8 cellular contexts compared by ENCODE assay signal in the genomic region with DNA sequence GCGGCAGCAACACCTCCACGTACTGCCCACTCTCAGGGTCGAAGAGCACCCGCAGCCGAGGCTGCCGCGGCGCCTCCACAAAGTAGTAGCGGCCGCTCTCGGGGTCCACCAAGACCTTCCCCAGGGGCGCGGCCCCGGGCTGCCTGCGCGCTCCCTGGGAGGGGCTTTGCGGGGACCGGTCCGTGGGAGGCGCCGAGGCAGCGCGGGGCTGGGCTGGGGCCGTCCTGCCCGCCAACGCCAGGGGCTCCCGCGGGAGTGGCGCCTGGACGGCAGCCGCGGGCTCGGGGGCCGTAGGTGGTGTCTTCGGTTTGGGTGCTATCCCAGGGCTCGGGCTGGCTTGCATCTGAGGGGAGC. TPM values are rescaled to one million over a fixed set of nuclear protein-coding genes. Genes with fewer than 3 reads are reported as not detected.
DNase-seq lines count a peak whose midpoint lies in the region; ATAC-seq and TF ChIP-seq lines count a peak whose summit lies in the region.

No MANE protein-coding gene starts in this region.

- H3K27ac ChIP-seq in HUES48 (ENCODE audit: low read depth, low read length) (no peak overlapping the region), colonic mucosa (peak overlapping the region; percentile 83), psoas muscle (peak overlapping the region; percentile 100)

- H3K4me3 ChIP-seq in HUES48 (ENCODE audit: low read depth, low read length) (peak overlapping the region; percentile 63), colonic mucosa (peak overlapping the region; percentile 53), psoas muscle (peak overlapping the region; percentile 93)

- 38 to 55% (median 40%) methylated on average over 15 to 36 of the region's 36 CpGs for WGBS in psoas muscle, 3 donors

- H3K9me3 ChIP-seq in HUES48 (ENCODE audit: control insufficient read depth, insufficient read depth, low read length) (no peaks in the 10 kb centered on the region), colonic mucosa (no peaks in the 10 kb centered on the region), psoas muscle (no peaks in the 10 kb centered on the region)

- H3K4me1 ChIP-seq in HUES48 (ENCODE audit: control insufficient read depth, insufficient read depth, low read length) (peaks cover 11% of the 10 kb centered on the region; the same call in 1 of the 2 replicates), colonic mucosa (peaks cover 19% of the 10 kb centered on the region), psoas muscle (peaks cover 61% of the 10 kb centered on the region)

- no peak for TF ChIP-seq CTCF in colonic mucosa (IDR thresholded peaks at IDR 0.05)
- no peak for TF ChIP-seq CTCF in psoas muscle (IDR thresholded peaks at IDR 0.05)

- ATAC-seq in GM18502 (IDR thresholded peaks at IDR 0.05; ENCODE audit: poor library complexity, unreplicated experiment) (peak; percentile 18), psoas muscle (no peak)

- intact Hi-C loops in colonic mucosa (cut with DNase I) (loop anchor here (5.0 to 10.0 kb wide), 2 partner anchors 50 to 98 kb away; a partner anchor contains a TSS), psoas muscle (cut with DNase I) (loop anchor here in 1 of 2 donors (5.0 kb wide), 1 partner anchor 50 kb away; a partner anchor contains a TSS)

- H3K9ac ChIP-seq in HUES48 (ENCODE audit: low read depth, low read length) (no peak overlapping the region), colonic mucosa (ENCODE audit: low read depth in 2 of 2, low read length in 2 of 2) (peak overlapping the region; percentile 61 to 69)

- DNase-seq in colonic mucosa = no peak
- DNase-seq in psoas muscle = no peak
- DNase-seq in medulla oblongata (ENCODE audit: extremely low spot score) = no peak
- no peak for DNase-seq in HUDEP-2 (lab: John Stamatoyannopoulos, UW; ENCODE audit: unreplicated experiment in 76 of 76)
- no peak for DNase-seq in NCI-H2171 treated with DMSO at 0.1 percent for 48 hours (lab: John Stamatoyannopoulos, UW)
- no peak for DNase-seq in occipital lobe (lab: John Stamatoyannopoulos, UW)

- H3K36me3 ChIP-seq in HUES48 (ENCODE audit: control insufficient read depth, insufficient read depth, low read length) = no peaks in the 10 kb centered on the region
- no peaks in the 10 kb centered on the region for H3K36me3 ChIP-seq in colonic mucosa
- peaks cover 0 to 10% of the 10 kb centered on the region in 2 donors for H3K36me3 ChIP-seq in psoas muscle (ENCODE audit: insufficient read depth in 1 of 2, low read depth in 1 of 2)

- peaks cover 27% of the 10 kb centered on the region for H3K27me3 ChIP-seq in HUES48 (ENCODE audit: control insufficient read depth, insufficient read depth, low read length)
- H3K27me3 ChIP-seq in colonic mucosa = peaks cover 6% of the 10 kb centered on the region
- no peaks in the 10 kb centered on the region for H3K27me3 ChIP-seq in psoas muscle (ENCODE audit: insufficient read depth in 3 of 3, low read length in 2 of 3)

RNA-seq across cellular contexts. Expression of a gene that starts 2.6 kb away (rescaled TPM):
- 10 to 100 TPM; 10.6 to 13.2 TPM for total RNA-seq in colonic mucosa
- 1 to 10 TPM in 2 of 4 donors, under 1 TPM in 2; 0.57 to 1.2 (median 0.84) TPM for total RNA-seq in psoas muscle
- polyA plus RNA-seq in psoas muscle = under 1 TPM; 0.03 to 0.25 (median 0.25) TPM
- total RNA-seq in occipital lobe = not detected

RNA-seq across cellular contexts. Expression of a gene that starts 2.6 kb away (rescaled TPM):
- total RNA-seq in colonic mucosa = under 1 TPM; 0.48 to 0.96 TPM
- 10 to 100 TPM; 42.3 to 86.7 (median 67.9) TPM for total RNA-seq in psoas muscle
- polyA plus RNA-seq in psoas muscle = 10 to 100 TPM; 15.2 to 31.3 (median 30.1) TPM
- total RNA-seq in occipital lobe = 0.16 TPM

RNA-seq across cellular contexts. Expression of a gene that starts 9.2 kb away (rescaled TPM):
- total RNA-seq in colonic mucosa (1 to 10 TPM; 5.0 to 7.0 TPM), psoas muscle (not detected), occipital lobe (not detected)
- under 1 TPM in 1 of 3 donors, not detected in 2; 0.03 TPM for polyA plus RNA-seq in psoas muscle

RNA-seq across cellular contexts. Expression of a gene that starts 11.6 kb away (rescaled TPM):
- total RNA-seq in colonic mucosa (1 to 10 TPM; 2.9 to 3.9 TPM), psoas muscle (10 to 100 TPM in 2 of 4 donors, 1 to 10 TPM in 2; 6.7 to 14.6 (median 10.6) TPM), occipital lobe (3.6 TPM)
- polyA plus RNA-seq in psoas muscle = 10 to 100 TPM; 11.2 to 18.8 (median 18.3) TPM

RNA-seq across cellular contexts. Expression of a gene that starts 47.0 kb away (rescaled TPM):
- total RNA-seq in colonic mucosa = 1 to 10 TPM; 3.6 to 5.7 TPM
- total RNA-seq in psoas muscle = 10 to 100 TPM in 2 of 4 donors, 1 to 10 TPM in 2; 9.0 to 10.7 (median 10.2) TPM
- polyA plus RNA-seq in psoas muscle = 10 to 100 TPM in 2 of 3 donors, 1 to 10 TPM in 1; 2.6 to 14.5 (median 13.7) TPM
- 46.6 TPM for total RNA-seq in occipital lobe

Comparison
In these comparisons a context has a peak if more than half of its experiments do, and no peak if none do; other contexts are left out.
1. RNA of a gene that starts 2.6 kb away (total RNA-seq): 10.6 to 13.2 TPM in colonic mucosa; 0.57 to 1.2 TPM in psoas muscle and not detected in occipital lobe (single experiment); every median in the first group is over 4 times any median in the second.
2. RNA of a gene that starts 2.6 kb away (total RNA-seq): 42.3 to 86.7 TPM in psoas muscle; 0.48 to 0.96 TPM in colonic mucosa and 0.16 TPM in occipital lobe (single experiment); every median in the first group is over 10 times any median in the second.
3. Peak in every context shown above with its lines, with median percentiles within 50 percentile points of each other: H3K4me3 ChIP-seq.